In genomic region chr2:234747032-234747431, GRCh38 we compare ENCODE assay signal across 22 cellular contexts.
"Had no signal": no experiment of that assay in that cellular context is flagged by ENCODE, and none has a peak within 500 bp of the region (broad histone marks: within the 10 kb centered on the region; RNA-seq: fewer than 3 reads in every experiment).

No MANE protein-coding gene starts in this region.

- H3K27me3 ChIP-seq: gastrocnemius medialis, testis had no signal

- H3K27ac ChIP-seq: gastrocnemius medialis, left ventricle myocardium inferior, testis had no signal

- H3K36me3 Mint-ChIP-seq: activated naive CD8-positive, alpha-beta T cell treated with anti-CD3 and anti-CD28 coated beads, Interleukin-2, amount 10 ng/mL, durations not matched to agents 7 days and 5 days; natural killer cell; type B pancreatic cell had no signal

- H3K4me1 Mint-ChIP-seq: activated CD4-positive, alpha-beta T cell treated with anti-CD3 and anti-CD28 coated beads for 36 hours; activated naive CD8-positive, alpha-beta T cell treated with anti-CD3 and anti-CD28 coated beads, Interleukin-2, amount 10 ng/mL, durations not matched to agents 7 days and 5 days; natural killer cell had no signal

- H3K9me3 Mint-ChIP-seq: activated naive CD4-positive, alpha-beta T cell treated with anti-CD3 and anti-CD28 coated beads for 36 hours; activated T-cell treated with anti-CD3 and anti-CD28 coated beads, Interleukin-2, amount 50 U/mL, for 4 hours; activated T-helper 2 cell treated with anti-CD3 and anti-CD28 coated beads, Interferon-gamma antibody, Interleukin-2, Interleukin-4, amounts not matched to agents 10 μg/mL and 5 μg/mL and 100 μg/mL, durations not matched to agents 14 hours and 24 hours and 36 hours had no signal

- DNase-seq: activated CD4-positive, alpha-beta T cell treated with anti-CD3 and anti-CD28 coated beads for 36 hours; activated CD4-positive, alpha-beta T cell treated with anti-CD3 and anti-CD28 coated beads, Interleukin-2, amount 50 U/mL, for 48 hours; activated CD8-positive, alpha-beta memory T cell treated with anti-CD3 and anti-CD28 coated beads, Interleukin-2, amount 50 U/mL, for 48 hours; activated naive CD4-positive, alpha-beta T cell treated with anti-CD3 and anti-CD28 coated beads for 36 hours; activated naive CD8-positive, alpha-beta T cell treated with anti-CD3 and anti-CD28 coated beads, Interleukin-2, amount 10 ng/mL, durations not matched to agents 7 days and 5 days; activated T-cell treated with anti-CD3 and anti-CD28 coated beads, Interleukin-2, amount 50 U/mL, for 4 hours; amygdala; effector CD8-positive, alpha-beta T cell; gastrocnemius medialis; head of caudate nucleus; hypothalamus; left ventricle myocardium inferior; midbrain; natural killer cell; stimulated activated CD4-positive, alpha-beta T cell treated with anti-CD3 and anti-CD28 coated beads, Interleukin-2, amount 100 ng/mL, for 48 hours; stimulated activated naive CD4-positive, alpha-beta T cell; T1000; testis had no signal

- H3K4me3 Mint-ChIP-seq: activated CD4-positive, alpha-beta T cell treated with anti-CD3 and anti-CD28 coated beads for 36 hours; activated naive CD4-positive, alpha-beta T cell treated with anti-CD3 and anti-CD28 coated beads for 36 hours; activated naive CD8-positive, alpha-beta T cell treated with anti-CD3 and anti-CD28 coated beads, Interleukin-2, amount 10 ng/mL, durations not matched to agents 7 days and 5 days; activated T-cell treated with anti-CD3 and anti-CD28 coated beads, Interleukin-2, amount 50 U/mL, for 4 hours; dendritic cell treated with granulocyte-macrophage colony-stimulating factor and Interleukin-4, amounts not matched to agents 40 ng/mL and 50 ng/mL, for 4 days; natural killer cell; type B pancreatic cell; WTC11 had no signal

- H3K4me1 ChIP-seq: gastrocnemius medialis, left ventricle myocardium inferior, testis had no signal

- H3K27ac Mint-ChIP-seq: activated CD4-positive, alpha-beta T cell treated with anti-CD3 and anti-CD28 coated beads for 36 hours; activated naive CD4-positive, alpha-beta T cell treated with anti-CD3 and anti-CD28 coated beads for 36 hours; activated naive CD8-positive, alpha-beta T cell treated with anti-CD3 and anti-CD28 coated beads, Interleukin-2, amount 10 ng/mL, durations not matched to agents 7 days and 5 days; activated T-helper 2 cell treated with anti-CD3 and anti-CD28 coated beads, Interferon-gamma antibody, Interleukin-2, Interleukin-4, amounts not matched to agents 10 μg/mL and 5 μg/mL and 100 μg/mL, durations not matched to agents 14 hours and 24 hours and 36 hours; dendritic cell treated with granulocyte-macrophage colony-stimulating factor and Interleukin-4, amounts not matched to agents 40 ng/mL and 50 ng/mL, for 4 days; natural killer cell; type B pancreatic cell; WTC11 had no signal

- H3K9me3 ChIP-seq: gastrocnemius medialis, left ventricle myocardium inferior, testis had no signal

- H3K4me3 ChIP-seq: gastrocnemius medialis, left ventricle myocardium inferior, testis had no signal

- H3K36me3 ChIP-seq: gastrocnemius medialis, left ventricle myocardium inferior had no signal

- H3K27me3 Mint-ChIP-seq: dendritic cell treated with granulocyte-macrophage colony-stimulating factor and Interleukin-4, amounts not matched to agents 40 ng/mL and 50 ng/mL, for 4 days; type B pancreatic cell had no signal
